Comparison of ENCODE assay signal across 21 cellular contexts in the genomic region with DNA sequence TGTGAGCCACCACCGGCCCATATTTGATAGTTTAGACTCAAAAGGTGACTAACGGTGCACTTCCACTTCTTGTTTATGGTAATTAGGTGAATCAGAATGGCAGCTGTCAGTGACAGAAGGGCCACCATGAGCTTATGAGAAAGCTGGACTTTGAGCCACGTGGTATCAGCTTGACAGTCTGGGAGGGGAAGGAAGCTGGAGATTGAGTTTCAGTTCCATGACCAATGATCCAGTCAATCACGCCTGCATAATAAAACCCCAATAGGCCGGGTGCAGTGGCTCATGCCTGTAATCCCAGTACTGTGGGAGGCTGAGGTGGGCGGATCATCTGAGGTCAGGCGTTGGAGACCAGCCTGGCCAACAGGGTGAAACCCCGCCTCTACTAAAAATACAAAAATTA. TPM values are rescaled to one million over a fixed set of nuclear protein-coding genes. Genes with fewer than 3 reads are reported as not detected.
A peak's percentile ranks its signal among the peaks of the same experiment; 100 is the strongest.
DNase-seq lines count a peak whose midpoint lies in the region; TF ChIP-seq lines count a peak whose summit lies in the region.
"Had no signal": no experiment of that assay in that cellular context is flagged by ENCODE, and none has a peak within 500 bp of the region (broad histone marks: within the 10 kb centered on the region; RNA-seq: fewer than 3 reads in every experiment).

No MANE protein-coding gene starts in this region.

- H3K4me1 ChIP-seq in HEK293 (ENCODE audit: control insufficient read depth, insufficient read depth, low read length) (0 out of 2 replicates have a peak, but pooled peaks cover 4% of the 10 kb centered on the region), sigmoid colon (no peaks in the 10 kb centered on the region), uterus (no peaks in the 10 kb centered on the region)
- H3K4me1 ChIP-seq: heart right ventricle, left ventricle myocardium inferior, tibial artery had no signal

- TF ChIP-seq CTCF in HEK293 (tag by site-specific recombination; IDR thresholded peaks at IDR 0.05) (no peak), glutamatergic neuron (IDR thresholded peaks at IDR 0.05; ENCODE audit: partially characterized antibody, unreplicated experiment) (no peak), sigmoid colon (IDR thresholded peaks at IDR 0.05) (no peak), uterus (IDR thresholded peaks at IDR 0.05) (no peak)

- peak overlapping the region; percentile 46 for H3K4me3 Mint-ChIP-seq in glutamatergic neuron (ENCODE audit: unreplicated experiment)
- H3K4me3 Mint-ChIP-seq: activated T-cell treated with anti-CD3 and anti-CD28 coated beads, Interleukin-2, amount 50 U/mL, for 72 hours; IgD-negative memory B cell; stimulated activated effector memory CD8-positive, alpha-beta T cell treated with anti-CD3 and anti-CD28 coated beads, Interleukin-12 subunit alpha, Interleukin-12 subunit beta, amount 100 ng/mL, for 72 hours had no signal

- in situ Hi-C loops in ACHN (cut with HindIII; ENCODE audit: low pct_ligation_motif_present, low pct_unique_long_range_greater_than_20kb, low sequenced_read_pairs), result no loop called here

- TF ChIP-seq POLR2A in sigmoid colon (IDR thresholded peaks at IDR 0.05) (no peak), uterus (IDR thresholded peaks at IDR 0.05) (no peak)

- WGBS in sigmoid colon, 2 donors, result 35 to 70% methylated on average over 8 of the region's 8 CpGs

- peak overlapping the region; percentile 88 for H3K27ac Mint-ChIP-seq in glutamatergic neuron (ENCODE audit: unreplicated experiment)
- H3K27ac Mint-ChIP-seq: activated naive CD4-positive, alpha-beta T cell treated with anti-CD3 and anti-CD28 coated beads, Interleukin-2, amount 50 U/mL, for 72 hours; activated T-cell treated with anti-CD3 and anti-CD28 coated beads, Interleukin-2, amount 50 U/mL, for 72 hours; stimulated activated effector memory CD8-positive, alpha-beta T cell treated with anti-CD3 and anti-CD28 coated beads, Interleukin-12 subunit alpha, Interleukin-12 subunit beta, amount 100 ng/mL, for 72 hours had no signal

- no peak for TF ChIP-seq EP300 in sigmoid colon (IDR thresholded peaks at IDR 0.05)

- DNase-seq in NCI-H524 treated with DMSO at 0.1 percent for 48 hours (lab: John Stamatoyannopoulos, UW) (peak; percentile 90), glutamatergic neuron (peak; percentile 54), sigmoid colon (peak; percentile 40), ACHN (no peak), uterus (no peak)
- no peak for DNase-seq in stimulated activated CD4-positive, alpha-beta T cell treated with anti-CD3 and anti-CD28 coated beads, Interleukin-2, amount 100 ng/mL, for 48 hours
- DNase-seq in stimulated activated naive CD4-positive, alpha-beta T cell (lab: John Stamatoyannopoulos, UW), result no peak
- DNase-seq: activated T-cell treated with anti-CD3 and anti-CD28 coated beads, Interleukin-2, amount 50 U/mL, for 72 hours; heart right ventricle; left ventricle myocardium inferior; NCI-H146; NCI-H69; SHP77; tibial artery had no signal

- H3K9me3 ChIP-seq in HEK293 (ENCODE audit: control insufficient read depth, insufficient read depth, low read depth, low read length) (no peaks in the 10 kb centered on the region; the same call in 1 of the 2 replicates), sigmoid colon (no peaks in the 10 kb centered on the region), uterus (no peaks in the 10 kb centered on the region)
- H3K9me3 ChIP-seq: heart right ventricle, left ventricle myocardium inferior, tibial artery had no signal

- H3K36me3 ChIP-seq in HEK293 (ENCODE audit: control insufficient read depth in 2 of 2, insufficient read depth in 1 of 2, low read length in 2 of 2) (peaks cover 0 to 48% of the 10 kb centered on the region in 2 experiments; a peak in 2 of 3 replicates), sigmoid colon (peaks cover 0 to 8% (median 0%) of the 10 kb centered on the region in 4 donors), uterus (no peaks in the 10 kb centered on the region)

- no peaks in the 10 kb centered on the region for H3K36me3 Mint-ChIP-seq in glutamatergic neuron (ENCODE audit: unreplicated experiment)

- CTCF ChIA-PET in HEK293 (lab: Yijun Ruan, JAX), result interaction anchor here (0.9 to 2.2 kb wide), 5 partner anchors 9 to 148 kb away, joined by 3 to 12 read pairs (median 4); partner anchors contain the start of gene EID2

- H3K27me3 ChIP-seq in sigmoid colon, result no peaks in the 10 kb centered on the region
- H3K27me3 ChIP-seq in uterus, result no peaks in the 10 kb centered on the region
- H3K27me3 ChIP-seq: heart right ventricle, tibial artery had no signal

- H3K4me3 ChIP-seq in HEK293 (ENCODE audit: low read depth, low read length), result no peak overlapping the region
- H3K4me3 ChIP-seq in sigmoid colon, result no peak overlapping the region
- H3K4me3 ChIP-seq in uterus, result no peak overlapping the region
- H3K4me3 ChIP-seq: heart right ventricle, left ventricle myocardium inferior, tibial artery had no signal

- POLR2A ChIA-PET in HEK293 (lab: Yijun Ruan, JAX), result interaction anchor here (0.6 to 1.1 kb wide), 2 partner anchors 89 to 403 kb away, joined by 3 to 4 read pairs; partner anchors contain the start of gene RPS16

- peaks cover 5% of the 10 kb centered on the region for H3K9me3 Mint-ChIP-seq in glutamatergic neuron (ENCODE audit: unreplicated experiment)
- H3K9me3 Mint-ChIP-seq: activated naive CD4-positive, alpha-beta T cell treated with anti-CD3 and anti-CD28 coated beads, Interleukin-2, amount 50 U/mL, for 72 hours; activated T-cell treated with anti-CD3 and anti-CD28 coated beads, Interleukin-2, amount 50 U/mL, for 72 hours; IgD-negative memory B cell; stimulated activated effector memory CD8-positive, alpha-beta T cell treated with anti-CD3 and anti-CD28 coated beads, Interleukin-12 subunit alpha, Interleukin-12 subunit beta, amount 100 ng/mL, for 72 hours had no signal

- peaks cover 4% of the 10 kb centered on the region for H3K4me1 Mint-ChIP-seq in glutamatergic neuron (ENCODE audit: low read depth, unreplicated experiment)
- H3K4me1 Mint-ChIP-seq: stimulated activated effector memory CD8-positive, alpha-beta T cell treated with anti-CD3 and anti-CD28 coated beads, Interleukin-12 subunit alpha, Interleukin-12 subunit beta, amount 100 ng/mL, for 72 hours had no signal

- intact Hi-C loops in sigmoid colon (cut with DNase I) (no loop called here), uterus (cut with DNase I; ENCODE audit: low total_unique reads) (no loop called here)

- H3K27me3 Mint-ChIP-seq in glutamatergic neuron (ENCODE audit: unreplicated experiment), result no peaks in the 10 kb centered on the region
- H3K27me3 Mint-ChIP-seq: IgD-negative memory B cell had no signal

- H3K27ac ChIP-seq in HEK293 (ENCODE audit: extremely low read depth, low read depth, low read length), result no peak overlapping the region
- no peak overlapping the region for H3K27ac ChIP-seq in sigmoid colon
- no peak overlapping the region for H3K27ac ChIP-seq in uterus
- H3K27ac ChIP-seq: heart right ventricle, left ventricle myocardium inferior, tibial artery had no signal

TF ChIP-seq in HEK293, 187 proteins besides CTCF, POLR2A, EP300 and RAD21 (continues in another document):
- peak; percentile 86; the same call in 1 of the 2 replicates for TF ChIP-seq TSHZ1 (tag by site-specific recombination; IDR thresholded peaks at IDR 0.05; ENCODE audit: borderline replicate concordance)

RNA-seq across cellular contexts. Expression of gene EID2B, which starts 8.2 kb away (rescaled TPM):
- total RNA-seq in glutamatergic neuron (ENCODE audit: unreplicated experiment) (7.6 TPM), sigmoid colon (1 to 10 TPM; 3.9 to 7.7 (median 5.3) TPM), uterus (1 to 10 TPM in 3 of 4 donors, under 1 TPM in 1; 0.29 to 6.6 (median 5.1) TPM)
- 1 to 10 TPM in 2 of 3 donors, under 1 TPM in 1; 0.46 to 2.0 (median 1.8) TPM for polyA plus RNA-seq in sigmoid colon

RNA-seq across cellular contexts. Expression of gene SELENOV, which starts 9.6 kb away (rescaled TPM):
- total RNA-seq in glutamatergic neuron (ENCODE audit: unreplicated experiment) (9.9 TPM), sigmoid colon (not detected), uterus (under 1 TPM in 1 of 4 donors, not detected in 3; 0.41 TPM)
- polyA plus RNA-seq in sigmoid colon, result not detected
- total RNA-seq: activated naive CD4-positive, alpha-beta T cell treated with anti-CD3 and anti-CD28 coated beads, Interleukin-2, amount 50 U/mL, for 72 hours; activated T-cell treated with anti-CD3 and anti-CD28 coated beads, Interleukin-2, amount 50 U/mL, for 72 hours; H4; heart right ventricle; left ventricle myocardium inferior; M059J; OCI-LY7 had no signal
- polyA plus RNA-seq: heart right ventricle, IgD-negative memory B cell had no signal

RNA-seq across cellular contexts. Expression of gene EID2, which starts 15.5 kb away (rescaled TPM):
- total RNA-seq in glutamatergic neuron (ENCODE audit: unreplicated experiment) (20.2 TPM), sigmoid colon (10 to 100 TPM in 3 of 4 donors, 1 to 10 TPM in 1; 9.7 to 16.4 (median 13.2) TPM), uterus (10 to 100 TPM in 2 of 4 donors, 1 to 10 TPM in 2; 3.8 to 15.5 (median 8.6) TPM)
- 10 to 100 TPM in 1 of 3 donors, 1 to 10 TPM in 2; 7.6 to 10.7 (median 8.4) TPM for polyA plus RNA-seq in sigmoid colon

RNA-seq across cellular contexts. Expression of gene DLL3, which starts 25.7 kb away (rescaled TPM):
- total RNA-seq in glutamatergic neuron (ENCODE audit: unreplicated experiment) (788 TPM), sigmoid colon (under 1 TPM in 1 of 4 donors, not detected in 3; 0.36 TPM), uterus (under 1 TPM in 1 of 4 donors, not detected in 3; 0.41 TPM)
- polyA plus RNA-seq in sigmoid colon, result under 1 TPM in 1 of 3 donors, not detected in 2; 0.17 TPM
- total RNA-seq: heart right ventricle, left ventricle myocardium inferior had no signal
- polyA plus RNA-seq: heart right ventricle had no signal

RNA-seq across cellular contexts. Expression of gene TIMM50, which starts 43.9 kb away (rescaled TPM):
- total RNA-seq in glutamatergic neuron (ENCODE audit: unreplicated experiment) (256 TPM), sigmoid colon (10 to 100 TPM; 42.1 to 54.4 (median 46.8) TPM), uterus (10 to 100 TPM; 21.0 to 48.6 (median 28.5) TPM)
- polyA plus RNA-seq in sigmoid colon, result 10 to 100 TPM; 26.4 to 54.9 (median 37.9) TPM

Comparison
In these comparisons a context has a peak if more than half of its experiments do, and no peak if none do; other contexts are left out.
1. DNase-seq: peak in NCI-H524 treated with DMSO at 0.1 percent for 48 hours (single experiment), glutamatergic neuron (single experiment) and sigmoid colon (single experiment); none in ACHN (single experiment), stimulated activated CD4-positive, alpha-beta T cell treated with anti-CD3 and anti-CD28 coated beads, Interleukin-2, amount 100 ng/mL, for 48 hours (0 of 2), stimulated activated naive CD4-positive, alpha-beta T cell (0 of 6) and uterus (0 of 2).